13 cellular contexts compared by ENCODE assay signal in the genomic region with DNA sequence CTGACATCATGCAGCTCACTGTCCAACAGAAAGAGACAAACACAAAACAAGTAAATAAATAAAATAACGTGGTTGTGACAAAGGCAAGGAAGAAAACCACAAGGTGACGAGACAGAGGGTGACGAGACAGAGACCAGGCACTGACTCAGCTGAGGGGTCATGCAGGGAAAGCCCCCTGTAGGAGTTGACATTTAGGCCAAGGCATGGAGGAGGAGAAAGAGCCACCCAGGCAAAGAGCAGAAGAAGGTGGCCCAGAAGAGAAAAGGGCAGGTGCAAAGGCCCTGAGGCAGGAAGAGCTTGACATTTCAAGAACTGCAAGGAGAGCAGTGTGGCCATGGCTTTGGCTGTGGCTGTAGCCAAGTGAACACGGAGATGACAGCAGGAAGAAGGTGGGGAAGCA.
DNase-seq lines count a peak whose midpoint lies in the region; ATAC-seq and TF ChIP-seq lines count a peak whose summit lies in the region.
"Had no signal": no experiment of that assay in that cellular context is flagged by ENCODE, and none has a peak within 500 bp of the region (broad histone marks: within the 10 kb centered on the region; RNA-seq: fewer than 3 reads in every experiment).

No MANE protein-coding gene starts in this region.

- no peaks in the 10 kb centered on the region for H3K36me3 ChIP-seq in CD8-positive, alpha-beta T cell (ENCODE audit: insufficient read depth, low read length)
- H3K36me3 ChIP-seq: prostate gland had no signal

- ATAC-seq in CD8-positive, alpha-beta T cell, result peak; percentile 11
- ATAC-seq in HG02981 (IDR thresholded peaks at IDR 0.05; ENCODE audit: unreplicated experiment), result no peak
- no peak for ATAC-seq in HG02852 (IDR thresholded peaks at IDR 0.05; ENCODE audit: unreplicated experiment)
- ATAC-seq: SK-N-SH treated with all-trans-retinoic acid at 6 μM for 48 hours had no signal

- H3K4me1 Mint-ChIP-seq in CD8-positive, alpha-beta T cell (ENCODE audit: low read depth), result peaks cover 79% of the 10 kb centered on the region

- no peaks in the 10 kb centered on the region for H3K27me3 ChIP-seq in CD8-positive, alpha-beta T cell (ENCODE audit: insufficient read depth, low read length)

- CTCF ChIA-PET in CD8-positive, alpha-beta T cell (lab: Charles Lee), result interaction anchor here (1.1 to 3.7 kb wide), 5 partner anchors 9 to 80 kb away, joined by 4 to 23 read pairs (median 10); no protein-coding TSS in a partner anchor

- TF ChIP-seq CTCF in CD8-positive, alpha-beta T cell (IDR thresholded peaks at IDR 0.05), result no peak

- H3K9me3 Mint-ChIP-seq in CD8-positive, alpha-beta T cell, result no peaks in the 10 kb centered on the region

- H3K27me3 Mint-ChIP-seq in CD8-positive, alpha-beta T cell (ENCODE audit: low read depth), result no peaks in the 10 kb centered on the region

- H3K27ac Mint-ChIP-seq in CD8-positive, alpha-beta T cell, result peak overlapping the region; percentile 85
- H3K27ac Mint-ChIP-seq: immature natural killer cell had no signal

- DNase-seq in CD8-positive, alpha-beta T cell, result peak in 3 of 7 experiments; percentile 44 to 50 (median 44)
- DNase-seq in M059J (ENCODE audit: low read depth) (peak; percentile 18), GM19240 (ENCODE audit: insufficient read length, low spot score) (no peak), retina (no peak)
- DNase-seq in activated T-cell treated with anti-CD3 and anti-CD28 coated beads, Interleukin-2, amount 50 U/mL, for 48 hours, result peak; percentile 72 to 79
- peak; percentile 78 for DNase-seq in stimulated activated CD4-positive, alpha-beta T cell treated with anti-CD3 and anti-CD28 coated beads, Interleukin-1b, Interleukin-23, amount 100 ng/mL, for 48 hours
- DNase-seq: H7, immature natural killer cell, NCI-H1694 treated with DMSO at 0.1 percent for 48 hours had no signal

- no peak overlapping the region for H3K4me3 ChIP-seq in CD8-positive, alpha-beta T cell (ENCODE audit: low read depth, low read length)
- H3K4me3 ChIP-seq: prostate gland had no signal

- H3K4me3 Mint-ChIP-seq in CD8-positive, alpha-beta T cell, result peak overlapping the region; percentile 21
- H3K4me3 Mint-ChIP-seq: immature natural killer cell had no signal

- POLR2A ChIA-PET in CD8-positive, alpha-beta T cell (lab: Charles Lee), result interaction anchor here (0.7 to 1.2 kb wide), 4 partner anchors 10 to 80 kb away, joined by 3 to 4 read pairs (median 4); no protein-coding TSS in a partner anchor

- intact Hi-C loops in CD8-positive, alpha-beta T cell (cut with DNase I, micrococcal nuclease), result no loop called here

- no peaks in the 10 kb centered on the region for H3K36me3 Mint-ChIP-seq in CD8-positive, alpha-beta T cell

- H3K4me1 ChIP-seq in CD8-positive, alpha-beta T cell (ENCODE audit: insufficient read depth, low read length), result peaks cover 76% of the 10 kb centered on the region
- H3K4me1 ChIP-seq: prostate gland had no signal

- H3K27ac ChIP-seq in CD8-positive, alpha-beta T cell (ENCODE audit: low read depth, low read length), result no peak overlapping the region
- H3K27ac ChIP-seq: prostate gland had no signal

- H3K9me3 ChIP-seq in CD8-positive, alpha-beta T cell (ENCODE audit: low read length), result no peaks in the 10 kb centered on the region
- H3K9me3 ChIP-seq: prostate gland had no signal

Comparison
In these comparisons a context has a peak if more than half of its experiments do, and no peak if none do; other contexts are left out.
1. DNase-seq: peak in M059J (single experiment), activated T-cell treated with anti-CD3 and anti-CD28 coated beads, Interleukin-2, amount 50 U/mL, for 48 hours (2 of 2) and stimulated activated CD4-positive, alpha-beta T cell treated with anti-CD3 and anti-CD28 coated beads, Interleukin-1b, Interleukin-23, amount 100 ng/mL, for 48 hours (single experiment); none in GM19240 (single experiment) and retina (single experiment).